Comparison of ENCODE assay signal across 15 cellular contexts in genomic region chr11:19861171-19861570, GRCh38.
DNase-seq lines count a peak whose midpoint lies in the region; ATAC-seq and TF ChIP-seq lines count a peak whose summit lies in the region.
"Had no signal": no experiment of that assay in that cellular context is flagged by ENCODE, and none has a peak within 500 bp of the region (broad histone marks: within the 10 kb centered on the region; RNA-seq: fewer than 3 reads in every experiment).

No MANE protein-coding gene starts in this region.

- H3K27me3 ChIP-seq in BE2C: no peaks in the 10 kb centered on the region

- H3K27me3 Mint-ChIP-seq in glutamatergic neuron (ENCODE audit: unreplicated experiment): peaks cover 3% of the 10 kb centered on the region
- H3K27me3 Mint-ChIP-seq in osteocyte (ENCODE audit: unreplicated experiment): no peaks in the 10 kb centered on the region
- peaks cover 4% of the 10 kb centered on the region for H3K27me3 Mint-ChIP-seq in activated T-helper 17 cell treated with anti-CD3 and anti-CD28 coated beads, Interleukin-2, amount 50 U/mL, for 72 hours
- no peaks in the 10 kb centered on the region for H3K27me3 Mint-ChIP-seq in chondrocyte (ENCODE audit: low read depth)

- H3K4me3 Mint-ChIP-seq in glutamatergic neuron (ENCODE audit: unreplicated experiment) (no peak overlapping the region), osteocyte (ENCODE audit: unreplicated experiment) (no peak overlapping the region), chondrocyte (ENCODE audit: unreplicated experiment) (no peak overlapping the region)
- no peak overlapping the region for H3K4me3 Mint-ChIP-seq in activated T-helper 17 cell treated with anti-CD3 and anti-CD28 coated beads, Interleukin-2, amount 50 U/mL, for 72 hours
- H3K4me3 Mint-ChIP-seq: CD4-positive, alpha-beta T cell had no signal

- H3K9me3 ChIP-seq in BE2C: no peaks in the 10 kb centered on the region

- peaks cover 4% of the 10 kb centered on the region for H3K36me3 Mint-ChIP-seq in glutamatergic neuron (ENCODE audit: unreplicated experiment)
- H3K36me3 Mint-ChIP-seq in osteocyte (ENCODE audit: unreplicated experiment): no peaks in the 10 kb centered on the region
- no peaks in the 10 kb centered on the region for H3K36me3 Mint-ChIP-seq in activated T-helper 17 cell treated with anti-CD3 and anti-CD28 coated beads, Interleukin-2, amount 50 U/mL, for 72 hours (ENCODE audit: low read depth)
- H3K36me3 Mint-ChIP-seq in chondrocyte (ENCODE audit: low read depth): peaks cover 5% of the 10 kb centered on the region

- H3K4me3 ChIP-seq in BE2C (ENCODE audit: low read depth, low read length): no peak overlapping the region
- H3K4me3 ChIP-seq: K562 had no signal

- TF ChIP-seq CTCF in glutamatergic neuron (IDR thresholded peaks at IDR 0.05; ENCODE audit: partially characterized antibody, unreplicated experiment) (no peak), osteocyte (IDR thresholded peaks at IDR 0.05) (no peak), chondrocyte (IDR thresholded peaks at IDR 0.05) (no peak), BE2C (IDR thresholded peaks at IDR 0.05; ENCODE audit: low read depth, low read length) (no peak)

- H3K9me3 Mint-ChIP-seq in glutamatergic neuron (ENCODE audit: unreplicated experiment) (peaks cover 6% of the 10 kb centered on the region), osteocyte (ENCODE audit: unreplicated experiment) (no peaks in the 10 kb centered on the region), chondrocyte (ENCODE audit: low read depth) (no peaks in the 10 kb centered on the region)
- H3K9me3 Mint-ChIP-seq in activated T-helper 17 cell treated with anti-CD3 and anti-CD28 coated beads, Interleukin-2, amount 50 U/mL, for 72 hours: no peaks in the 10 kb centered on the region
- H3K9me3 Mint-ChIP-seq: CD4-positive, alpha-beta T cell had no signal

- DNase-seq in ELF-1 (ENCODE audit: low read depth, low spot score) (peak; percentile 64), NCI-H226 (peak; percentile 31), glutamatergic neuron (no peak), osteocyte (ENCODE audit: extremely low spot score, unreplicated experiment) (no peak), chondrocyte (ENCODE audit: low spot score) (no peak), BE2C (no peak)
- DNase-seq: ACHN; Calu3; CD4-positive, alpha-beta T cell; GOT3; NCI-H1092; NCI-H187; NCI-H82 had no signal

- H3K4me1 Mint-ChIP-seq in glutamatergic neuron (ENCODE audit: low read depth, unreplicated experiment) (peaks cover 16% of the 10 kb centered on the region), osteocyte (ENCODE audit: unreplicated experiment) (peaks cover 37% of the 10 kb centered on the region), chondrocyte (ENCODE audit: low read depth) (peaks cover 20% of the 10 kb centered on the region)
- H3K4me1 Mint-ChIP-seq in activated T-helper 17 cell treated with anti-CD3 and anti-CD28 coated beads, Interleukin-2, amount 50 U/mL, for 72 hours: no peaks in the 10 kb centered on the region

- ATAC-seq in activated T-helper 17 cell treated with anti-CD3 and anti-CD28 coated beads, Interleukin-2, amount 50 U/mL, for 72 hours (replicated peaks): no peak
- ATAC-seq: K562 had no signal

- no peaks in the 10 kb centered on the region for H3K4me1 ChIP-seq in BE2C

- H3K27ac Mint-ChIP-seq in glutamatergic neuron (ENCODE audit: unreplicated experiment) (peak overlapping the region; percentile 55), osteocyte (ENCODE audit: unreplicated experiment) (peak overlapping the region; percentile 31), chondrocyte (ENCODE audit: unreplicated experiment) (no peak overlapping the region)
- H3K27ac Mint-ChIP-seq in activated T-helper 17 cell treated with anti-CD3 and anti-CD28 coated beads, Interleukin-2, amount 50 U/mL, for 72 hours: no peak overlapping the region
- H3K27ac Mint-ChIP-seq: CD4-positive, alpha-beta T cell had no signal

- no peaks in the 10 kb centered on the region for H3K36me3 ChIP-seq in BE2C

Comparison
In these comparisons a context has a peak if more than half of its experiments do, and no peak if none do; other contexts are left out.
1. DNase-seq: peak in ELF-1 (single experiment) and NCI-H226 (single experiment); none in glutamatergic neuron (single experiment), osteocyte (single experiment), chondrocyte (single experiment) and BE2C (single experiment).
2. H3K27ac Mint-ChIP-seq: peak in glutamatergic neuron (single experiment) and osteocyte (single experiment); none in activated T-helper 17 cell treated with anti-CD3 and anti-CD28 coated beads, Interleukin-2, amount 50 U/mL, for 72 hours (single experiment) and chondrocyte (single experiment).